In genomic region chrX:363621-364375, GRCh38 we compare ENCODE assay signal across 15 cellular contexts. TPM values are rescaled to one million over a fixed set of nuclear protein-coding genes. Genes with fewer than 3 reads are reported as not detected.
DNase-seq lines count a peak whose midpoint lies in the region; ATAC-seq and TF ChIP-seq lines count a peak whose summit lies in the region.
"Had no signal": no experiment of that assay in that cellular context is flagged by ENCODE, and none has a peak within 500 bp of the region (broad histone marks: within the 10 kb centered on the region; RNA-seq: fewer than 3 reads in every experiment).

No MANE protein-coding gene starts in this region.

- H3K79me2 ChIP-seq in OCI-LY7 (ENCODE audit: insufficient read depth, low read depth, low read length): peaks cover 49% of the 10 kb centered on the region

- no peaks in the 10 kb centered on the region for H3K9me2 ChIP-seq in OCI-LY7 (ENCODE audit: insufficient read depth, low read length)

- H2AFZ ChIP-seq in OCI-LY7 (ENCODE audit: low read length): no peak overlapping the region

- POLR2A ChIA-PET in OCI-LY7 (lab: Charles Lee): no interaction called here

- H3K27me3 ChIP-seq in RWPE2 (ENCODE audit: insufficient read depth, poor library complexity, severe bottlenecking): no peaks in the 10 kb centered on the region
- H3K27me3 ChIP-seq: BE2C had no signal

- peaks cover 21% of the 10 kb centered on the region for H3K36me3 Mint-ChIP-seq in glutamatergic neuron (ENCODE audit: unreplicated experiment)

- H3K9me3 ChIP-seq in RWPE2 (ENCODE audit: severe bottlenecking): peaks cover 21% of the 10 kb centered on the region
- H3K9me3 ChIP-seq in OCI-LY7 (ENCODE audit: low read length): 0 out of 2 replicates have a peak, but pooled peaks cover 6% of the 10 kb centered on the region
- H3K9me3 ChIP-seq: BE2C had no signal

- CTCF ChIA-PET in OCI-LY7 (lab: Charles Lee; ENCODE audit: unreplicated experiment): no interaction called here

- peaks cover 18% of the 10 kb centered on the region for H3K9me3 Mint-ChIP-seq in glutamatergic neuron (ENCODE audit: unreplicated experiment)

- no peak overlapping the region for H3K4me3 ChIP-seq in RWPE2 (ENCODE audit: severe bottlenecking)
- H3K4me3 ChIP-seq in OCI-LY7 (ENCODE audit: low read depth, low read length, poor library complexity, severe bottlenecking): no peak overlapping the region
- H3K4me3 ChIP-seq: A549 had no signal

- no peak overlapping the region for H3K27ac ChIP-seq in RWPE2 (ENCODE audit: poor library complexity, severe bottlenecking)
- no peak overlapping the region for H3K27ac ChIP-seq in OCI-LY7 (ENCODE audit: low read depth, low read length, poor library complexity, severe bottlenecking)
- H3K27ac ChIP-seq: A549, C4-2B had no signal

- H3K4me1 ChIP-seq in RWPE2 (ENCODE audit: insufficient read depth, poor library complexity, severe bottlenecking): no peaks in the 10 kb centered on the region
- peaks cover 15% of the 10 kb centered on the region for H3K4me1 ChIP-seq in OCI-LY7 (ENCODE audit: insufficient read depth, low read length, poor library complexity, severe bottlenecking)
- H3K4me1 ChIP-seq: BE2C had no signal

- peaks cover 25% of the 10 kb centered on the region for H3K36me3 ChIP-seq in RWPE2 (ENCODE audit: low read depth)
- peaks cover 70% of the 10 kb centered on the region for H3K36me3 ChIP-seq in OCI-LY7 (ENCODE audit: insufficient read depth, low read length)
- H3K36me3 ChIP-seq: BE2C had no signal

- no TSS peak for BruUV-seq in OCI-LY7 (replicated peaks; lab: Mats Ljungman, UMichigan)

- no peak overlapping the region for H3K4me3 Mint-ChIP-seq in glutamatergic neuron (ENCODE audit: unreplicated experiment)
- H3K4me3 Mint-ChIP-seq: CD4-positive, alpha-beta memory T cell; HFFc6 had no signal

- intact Hi-C loops in posterior vena cava (cut with DNase I) (no loop called here), OCI-LY7 (cut with micrococcal nuclease; ENCODE audit: unreplicated experiment) (no loop called here)

- H3K4me1 Mint-ChIP-seq in glutamatergic neuron (ENCODE audit: low read depth, unreplicated experiment): peaks cover 5% of the 10 kb centered on the region

- H3K27ac Mint-ChIP-seq in glutamatergic neuron (ENCODE audit: unreplicated experiment): no peak overlapping the region
- H3K27ac Mint-ChIP-seq: CD4-positive, alpha-beta memory T cell; HFFc6 had no signal

- ATAC-seq in RWPE2 (ENCODE audit: low read depth): no peak
- ATAC-seq: A549 had no signal

- TF ChIP-seq CTCF in RWPE2 (IDR thresholded peaks at IDR 0.05; ENCODE audit: poor library complexity, severe bottlenecking) (no peak), glutamatergic neuron (IDR thresholded peaks at IDR 0.05; ENCODE audit: partially characterized antibody, unreplicated experiment) (no peak), OCI-LY7 (conservative IDR thresholded peaks at IDR 0.05; ENCODE audit: low read length) (no peak)

- H3K4me2 ChIP-seq in OCI-LY7 (ENCODE audit: low read length): no peak overlapping the region
- H3K4me2 ChIP-seq: A549 had no signal

- H4K20me1 ChIP-seq in OCI-LY7 (ENCODE audit: insufficient read depth, low read length): no peaks in the 10 kb centered on the region

- peaks cover 16% of the 10 kb centered on the region for H3K27me3 Mint-ChIP-seq in glutamatergic neuron (ENCODE audit: unreplicated experiment)
- H3K27me3 Mint-ChIP-seq: CD4-positive, alpha-beta memory T cell had no signal

- DNase-seq in RWPE2 (ENCODE audit: low spot score): peak; percentile 57
- DNase-seq in glutamatergic neuron: peak; percentile 1
- peak; percentile 73 for DNase-seq in posterior vena cava (ENCODE audit: low spot score)
- DNase-seq in OCI-LY7 (ENCODE audit: low spot score): no peak
- DNase-seq in activated naive CD4-positive, alpha-beta T cell treated with anti-CD3 and anti-CD28 coated beads, Interleukin-2, amount 50 U/mL, for 16 hours: no peak
- no peak for DNase-seq in DMS53 (lab: John Stamatoyannopoulos, UW)
- DNase-seq: BE2C; CD4-positive, alpha-beta memory T cell; DMS153; DND-41; GDM1; HCEC 1CT; HFFc6 had no signal

RNA-seq across cellular contexts. Expression of gene PPP2R3B, which starts 22.9 kb away (rescaled TPM):
- total RNA-seq in glutamatergic neuron (ENCODE audit: unreplicated experiment): 36.1 TPM
- total RNA-seq in posterior vena cava: 10 to 100 TPM; 17.9 to 23.4 TPM
- 311 and 342 TPM in 2 replicates for total RNA-seq in OCI-LY7 (2014; rRNA removed; shearing (Covaris generic))
- 270 and 301 TPM in 2 replicates for total RNA-seq in OCI-LY7 (2022)

RNA-seq across cellular contexts. Expression of gene GTPBP6, which starts 45.2 kb away (rescaled TPM):
- total RNA-seq in glutamatergic neuron (ENCODE audit: unreplicated experiment) (52.3 TPM), posterior vena cava (10 to 100 TPM; 31.1 to 34.9 TPM), OCI-LY7 (2022) (53.6 and 53.9 TPM in 2 replicates)
- 36.3 and 40.4 TPM in 2 replicates for total RNA-seq in OCI-LY7 (2014; rRNA removed; shearing (Covaris generic))

Comparison
In these comparisons a context has a peak if more than half of its experiments do, and no peak if none do; other contexts are left out.
1. DNase-seq: peak in RWPE2 (single experiment), glutamatergic neuron (single experiment) and posterior vena cava (single experiment); none in OCI-LY7 (single experiment), activated naive CD4-positive, alpha-beta T cell treated with anti-CD3 and anti-CD28 coated beads, Interleukin-2, amount 50 U/mL, for 16 hours (single experiment) and DMS53 (single experiment).